In the genomic region with DNA sequence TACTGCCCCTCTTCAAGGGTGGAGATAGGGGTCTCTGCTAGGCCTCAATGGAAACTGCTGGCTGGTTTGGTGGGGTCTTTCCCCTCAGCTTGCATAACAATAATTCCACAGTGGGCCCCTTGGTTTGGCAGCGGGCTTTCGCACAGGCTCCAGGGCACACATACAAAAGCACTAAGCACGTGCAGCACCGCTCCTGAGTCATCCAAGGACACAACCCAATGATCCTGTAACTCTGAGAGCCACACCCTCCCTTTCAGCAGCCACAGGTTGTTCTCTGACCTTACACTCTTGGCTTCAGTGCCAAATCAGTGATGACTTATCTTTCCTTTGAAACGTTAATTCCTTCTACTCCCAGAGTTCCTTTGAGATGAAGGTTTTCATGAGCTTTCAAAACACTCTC, we compare ENCODE assay signal across 2 cellular contexts.
TF ChIP-seq lines count a peak whose summit lies in the region.

No MANE protein-coding gene starts in this region.

TF ChIP-seq in liver, 16 proteins besides CTCF, POLR2A, EP300 and RAD21:
- TF ChIP-seq, protein P1, sequence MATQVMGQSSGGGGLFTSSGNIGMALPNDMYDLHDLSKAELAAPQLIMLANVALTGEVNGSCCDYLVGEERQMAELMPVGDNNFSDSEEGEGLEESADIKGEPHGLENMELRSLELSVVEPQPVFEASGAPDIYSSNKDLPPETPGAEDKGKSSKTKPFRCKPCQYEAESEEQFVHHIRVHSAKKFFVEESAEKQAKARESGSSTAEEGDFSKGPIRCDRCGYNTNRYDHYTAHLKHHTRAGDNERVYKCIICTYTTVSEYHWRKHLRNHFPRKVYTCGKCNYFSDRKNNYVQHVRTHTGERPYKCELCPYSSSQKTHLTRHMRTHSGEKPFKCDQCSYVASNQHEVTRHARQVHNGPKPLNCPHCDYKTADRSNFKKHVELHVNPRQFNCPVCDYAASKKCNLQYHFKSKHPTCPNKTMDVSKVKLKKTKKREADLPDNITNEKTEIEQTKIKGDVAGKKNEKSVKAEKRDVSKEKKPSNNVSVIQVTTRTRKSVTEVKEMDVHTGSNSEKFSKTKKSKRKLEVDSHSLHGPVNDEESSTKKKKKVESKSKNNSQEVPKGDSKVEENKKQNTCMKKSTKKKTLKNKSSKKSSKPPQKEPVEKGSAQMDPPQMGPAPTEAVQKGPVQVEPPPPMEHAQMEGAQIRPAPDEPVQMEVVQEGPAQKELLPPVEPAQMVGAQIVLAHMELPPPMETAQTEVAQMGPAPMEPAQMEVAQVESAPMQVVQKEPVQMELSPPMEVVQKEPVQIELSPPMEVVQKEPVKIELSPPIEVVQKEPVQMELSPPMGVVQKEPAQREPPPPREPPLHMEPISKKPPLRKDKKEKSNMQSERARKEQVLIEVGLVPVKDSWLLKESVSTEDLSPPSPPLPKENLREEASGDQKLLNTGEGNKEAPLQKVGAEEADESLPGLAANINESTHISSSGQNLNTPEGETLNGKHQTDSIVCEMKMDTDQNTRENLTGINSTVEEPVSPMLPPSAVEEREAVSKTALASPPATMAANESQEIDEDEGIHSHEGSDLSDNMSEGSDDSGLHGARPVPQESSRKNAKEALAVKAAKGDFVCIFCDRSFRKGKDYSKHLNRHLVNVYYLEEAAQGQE (IDR thresholded peaks at IDR 0.05), result no peak
- TF ChIP-seq HNF4G (IDR thresholded peaks at IDR 0.05) (no peak), FOXA2 (IDR thresholded peaks at IDR 0.05) (no peak), YY1 (IDR thresholded peaks at IDR 0.05) (no peak), NR2F2 (IDR thresholded peaks at IDR 0.05) (no peak), FOXA1 (IDR thresholded peaks at IDR 0.05) (no peak), JUND (IDR thresholded peaks at IDR 0.05) (peak in 1 of 2 donors; percentile 56), EGR1 (IDR thresholded peaks at IDR 0.05; ENCODE audit: low read depth in 2 of 2) (no peak), RXRA (IDR thresholded peaks at IDR 0.05) (peak; percentile 76 to 87), HNF4A (conservative IDR thresholded peaks at IDR 0.05) (peak; percentile 38 to 54), GABPA (IDR thresholded peaks at IDR 0.05 in 1 of 2, conservative IDR thresholded peaks at IDR 0.05 in 1 of 2) (no peak), SP1 (IDR thresholded peaks at IDR 0.05) (peak; percentile 20), TAF1 (conservative IDR thresholded peaks at IDR 0.05) (no peak)
- TF ChIP-seq, protein P2, sequence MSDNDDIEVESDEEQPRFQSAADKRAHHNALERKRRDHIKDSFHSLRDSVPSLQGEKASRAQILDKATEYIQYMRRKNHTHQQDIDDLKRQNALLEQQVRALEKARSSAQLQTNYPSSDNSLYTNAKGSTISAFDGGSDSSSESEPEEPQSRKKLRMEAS (IDR thresholded peaks at IDR 0.05), result peak; percentile 35
- TF ChIP-seq, protein P3, sequence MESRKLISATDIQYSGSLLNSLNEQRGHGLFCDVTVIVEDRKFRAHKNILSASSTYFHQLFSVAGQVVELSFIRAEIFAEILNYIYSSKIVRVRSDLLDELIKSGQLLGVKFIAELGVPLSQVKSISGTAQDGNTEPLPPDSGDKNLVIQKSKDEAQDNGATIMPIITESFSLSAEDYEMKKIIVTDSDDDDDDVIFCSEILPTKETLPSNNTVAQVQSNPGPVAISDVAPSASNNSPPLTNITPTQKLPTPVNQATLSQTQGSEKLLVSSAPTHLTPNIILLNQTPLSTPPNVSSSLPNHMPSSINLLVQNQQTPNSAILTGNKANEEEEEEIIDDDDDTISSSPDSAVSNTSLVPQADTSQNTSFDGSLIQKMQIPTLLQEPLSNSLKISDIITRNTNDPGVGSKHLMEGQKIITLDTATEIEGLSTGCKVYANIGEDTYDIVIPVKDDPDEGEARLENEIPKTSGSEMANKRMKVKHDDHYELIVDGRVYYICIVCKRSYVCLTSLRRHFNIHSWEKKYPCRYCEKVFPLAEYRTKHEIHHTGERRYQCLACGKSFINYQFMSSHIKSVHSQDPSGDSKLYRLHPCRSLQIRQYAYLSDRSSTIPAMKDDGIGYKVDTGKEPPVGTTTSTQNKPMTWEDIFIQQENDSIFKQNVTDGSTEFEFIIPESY (IDR thresholded peaks at IDR 0.05), result no peak
- TF ChIP-seq, protein P4, sequence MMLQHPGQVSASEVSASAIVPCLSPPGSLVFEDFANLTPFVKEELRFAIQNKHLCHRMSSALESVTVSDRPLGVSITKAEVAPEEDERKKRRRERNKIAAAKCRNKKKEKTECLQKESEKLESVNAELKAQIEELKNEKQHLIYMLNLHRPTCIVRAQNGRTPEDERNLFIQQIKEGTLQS (IDR thresholded peaks at IDR 0.05), result no peak

TF ChIP-seq in SK-N-SH treated with all-trans-retinoic acid at 6 μM for 48 hours, 23 proteins besides CTCF, POLR2A, EP300 and RAD21 (continued from another document):
- TF ChIP-seq, protein P5, sequence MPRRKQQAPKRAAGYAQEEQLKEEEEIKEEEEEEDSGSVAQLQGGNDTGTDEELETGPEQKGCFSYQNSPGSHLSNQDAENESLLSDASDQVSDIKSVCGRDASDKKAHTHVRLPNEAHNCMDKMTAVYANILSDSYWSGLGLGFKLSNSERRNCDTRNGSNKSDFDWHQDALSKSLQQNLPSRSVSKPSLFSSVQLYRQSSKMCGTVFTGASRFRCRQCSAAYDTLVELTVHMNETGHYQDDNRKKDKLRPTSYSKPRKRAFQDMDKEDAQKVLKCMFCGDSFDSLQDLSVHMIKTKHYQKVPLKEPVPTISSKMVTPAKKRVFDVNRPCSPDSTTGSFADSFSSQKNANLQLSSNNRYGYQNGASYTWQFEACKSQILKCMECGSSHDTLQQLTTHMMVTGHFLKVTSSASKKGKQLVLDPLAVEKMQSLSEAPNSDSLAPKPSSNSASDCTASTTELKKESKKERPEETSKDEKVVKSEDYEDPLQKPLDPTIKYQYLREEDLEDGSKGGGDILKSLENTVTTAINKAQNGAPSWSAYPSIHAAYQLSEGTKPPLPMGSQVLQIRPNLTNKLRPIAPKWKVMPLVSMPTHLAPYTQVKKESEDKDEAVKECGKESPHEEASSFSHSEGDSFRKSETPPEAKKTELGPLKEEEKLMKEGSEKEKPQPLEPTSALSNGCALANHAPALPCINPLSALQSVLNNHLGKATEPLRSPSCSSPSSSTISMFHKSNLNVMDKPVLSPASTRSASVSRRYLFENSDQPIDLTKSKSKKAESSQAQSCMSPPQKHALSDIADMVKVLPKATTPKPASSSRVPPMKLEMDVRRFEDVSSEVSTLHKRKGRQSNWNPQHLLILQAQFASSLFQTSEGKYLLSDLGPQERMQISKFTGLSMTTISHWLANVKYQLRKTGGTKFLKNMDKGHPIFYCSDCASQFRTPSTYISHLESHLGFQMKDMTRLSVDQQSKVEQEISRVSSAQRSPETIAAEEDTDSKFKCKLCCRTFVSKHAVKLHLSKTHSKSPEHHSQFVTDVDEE (CRISPR knock-in tag; IDR thresholded peaks at IDR 0.05), result no peak
- TF ChIP-seq ZC3H10 (CRISPR knock-in tag; IDR thresholded peaks at IDR 0.05), result no peak
- TF ChIP-seq, protein P6, sequence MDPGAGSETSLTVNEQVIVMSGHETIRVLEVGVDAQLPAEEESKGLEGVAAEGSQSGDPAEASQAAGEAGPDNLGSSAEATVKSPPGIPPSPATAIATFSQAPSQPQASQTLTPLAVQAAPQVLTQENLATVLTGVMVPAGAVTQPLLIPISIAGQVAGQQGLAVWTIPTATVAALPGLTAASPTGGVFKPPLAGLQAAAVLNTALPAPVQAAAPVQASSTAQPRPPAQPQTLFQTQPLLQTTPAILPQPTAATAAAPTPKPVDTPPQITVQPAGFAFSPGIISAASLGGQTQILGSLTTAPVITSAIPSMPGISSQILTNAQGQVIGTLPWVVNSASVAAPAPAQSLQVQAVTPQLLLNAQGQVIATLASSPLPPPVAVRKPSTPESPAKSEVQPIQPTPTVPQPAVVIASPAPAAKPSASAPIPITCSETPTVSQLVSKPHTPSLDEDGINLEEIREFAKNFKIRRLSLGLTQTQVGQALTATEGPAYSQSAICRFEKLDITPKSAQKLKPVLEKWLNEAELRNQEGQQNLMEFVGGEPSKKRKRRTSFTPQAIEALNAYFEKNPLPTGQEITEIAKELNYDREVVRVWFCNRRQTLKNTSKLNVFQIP (CRISPR knock-in tag; IDR thresholded peaks at IDR 0.05; ENCODE audit: borderline replicate concordance, low read depth), result no peak
- TF ChIP-seq, protein P7, sequence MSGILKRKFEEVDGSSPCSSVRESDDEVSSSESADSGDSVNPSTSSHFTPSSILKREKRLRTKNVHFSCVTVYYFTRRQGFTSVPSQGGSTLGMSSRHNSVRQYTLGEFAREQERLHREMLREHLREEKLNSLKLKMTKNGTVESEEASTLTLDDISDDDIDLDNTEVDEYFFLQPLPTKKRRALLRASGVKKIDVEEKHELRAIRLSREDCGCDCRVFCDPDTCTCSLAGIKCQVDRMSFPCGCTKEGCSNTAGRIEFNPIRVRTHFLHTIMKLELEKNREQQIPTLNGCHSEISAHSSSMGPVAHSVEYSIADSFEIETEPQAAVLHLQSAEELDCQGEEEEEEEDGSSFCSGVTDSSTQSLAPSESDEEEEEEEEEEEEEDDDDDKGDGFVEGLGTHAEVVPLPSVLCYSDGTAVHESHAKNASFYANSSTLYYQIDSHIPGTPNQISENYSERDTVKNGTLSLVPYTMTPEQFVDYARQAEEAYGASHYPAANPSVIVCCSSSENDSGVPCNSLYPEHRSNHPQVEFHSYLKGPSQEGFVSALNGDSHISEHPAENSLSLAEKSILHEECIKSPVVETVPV (CRISPR knock-in tag; IDR thresholded peaks at IDR 0.05), result no peak
